ENCODE assay signal across 8 cellular contexts in genomic region chr21:31872072-31872451, GRCh38. TPM values are rescaled to one million over a fixed set of nuclear protein-coding genes. Genes with fewer than 3 reads are reported as not detected.
DNase-seq lines count a peak whose midpoint lies in the region; TF ChIP-seq lines count a peak whose summit lies in the region.

No MANE protein-coding gene starts in this region.

- in situ Hi-C loops in mammary epithelial cell (cut with MboI; ENCODE audit: low sequenced_read_pairs in 2 of 2): loop anchor here in 1 of 2 donors (25.0 kb wide), 1 partner anchor 390 kb away; no protein-coding TSS in a partner anchor

- H3K27me3 ChIP-seq in left ventricle myocardium inferior (ENCODE audit: low read depth) (peaks cover 84% of the 10 kb centered on the region), right atrium auricular region (no peaks in the 10 kb centered on the region), mammary epithelial cell (ENCODE audit: insufficient read depth, low read length) (peaks cover 32% of the 10 kb centered on the region), muscle layer of colon (ENCODE audit: control insufficient read depth in 1 of 2, insufficient read depth in 2 of 2, low read length in 2 of 2) (peaks cover 6 to 29% of the 10 kb centered on the region in 2 donors)

- BruUV-seq in mammary epithelial cell (replicated peaks; lab: Mats Ljungman, UMichigan): no TSS peak

- DNase-seq in left ventricle myocardium inferior (no peak), right atrium auricular region (ENCODE audit: low spot score) (no peak), mammary epithelial cell (no peak), UCSD-AML1 (lab: John Stamatoyannopoulos, UW; ENCODE audit: unreplicated experiment) (no peak), NCI-H2107 (lab: John Stamatoyannopoulos, UW) (no peak)
- DNase-seq in stimulated activated CD4-positive, alpha-beta T cell treated with anti-CD3 and anti-CD28 coated beads, Interleukin-2, amount 100 ng/mL, for 24 hours: no peak

- H3K9me3 ChIP-seq in left ventricle myocardium inferior (replicated peaks) (no peaks in the 10 kb centered on the region), right atrium auricular region (no peaks in the 10 kb centered on the region), mammary epithelial cell (replicated peaks; ENCODE audit: insufficient read depth, low read length) (no peaks in the 10 kb centered on the region), muscle layer of colon (ENCODE audit: low read length) (no peaks in the 10 kb centered on the region)

- H3K27ac ChIP-seq in left ventricle myocardium inferior (replicated peaks) (no peak overlapping the region), right atrium auricular region (no peak overlapping the region), mammary epithelial cell (ENCODE audit: insufficient read depth, low read depth, low read length) (no peak overlapping the region), muscle layer of colon (ENCODE audit: low read depth, low read length) (no peak overlapping the region), urinary bladder (ENCODE audit: low read depth) (no peak overlapping the region)

- H3K4me1 ChIP-seq in left ventricle myocardium inferior: peaks cover 23% of the 10 kb centered on the region
- peaks cover 0 to 28% of the 10 kb centered on the region in 2 donors for H3K4me1 ChIP-seq in right atrium auricular region
- peaks cover 11% of the 10 kb centered on the region for H3K4me1 ChIP-seq in mammary epithelial cell (ENCODE audit: insufficient read depth, low read length)
- no peaks in the 10 kb centered on the region for H3K4me1 ChIP-seq in muscle layer of colon (ENCODE audit: insufficient read depth, low read length)
- no peaks in the 10 kb centered on the region for H3K4me1 ChIP-seq in urinary bladder (ENCODE audit: insufficient read depth)

- H3K4me3 ChIP-seq in left ventricle myocardium inferior (peak overlapping the region; percentile 72), right atrium auricular region (peak overlapping the region in 1 of 2 donors; percentile 59), mammary epithelial cell (replicated peaks in 1 of 3; ENCODE audit: insufficient read depth in 1 of 3, low read depth in 2 of 3, low read length in 3 of 3) (no peak overlapping the region), muscle layer of colon (ENCODE audit: low read depth in 1 of 2, low read length in 2 of 2) (peak overlapping the region; percentile 56 to 74), urinary bladder (ENCODE audit: low read depth, low read length) (peak overlapping the region; percentile 82)

- no peaks in the 10 kb centered on the region for H3K79me2 ChIP-seq in mammary epithelial cell (ENCODE audit: insufficient read depth, low read length)

- no peak for TF ChIP-seq CTCF in left ventricle myocardium inferior (IDR thresholded peaks at IDR 0.05; ENCODE audit: borderline replicate concordance)
- TF ChIP-seq CTCF in right atrium auricular region (IDR thresholded peaks at IDR 0.05): no peak
- TF ChIP-seq CTCF in mammary epithelial cell (conservative IDR thresholded peaks at IDR 0.05 in 1 of 2, IDR thresholded peaks at IDR 0.05 in 1 of 2; ENCODE audit: extremely low read depth in 1 of 2, insufficient read depth in 1 of 2, low read depth in 1 of 2, low read length in 2 of 2): no peak

- peak overlapping the region; percentile 73 for H3K4me2 ChIP-seq in mammary epithelial cell (ENCODE audit: insufficient read depth, low read depth, low read length)

- intact Hi-C loops in left ventricle myocardium inferior (cut with micrococcal nuclease) (no loop called here), mammary epithelial cell (cut with micrococcal nuclease) (no loop called here)

- dilution Hi-C loops in mammary epithelial cell (cut with HindIII; ENCODE audit: low sequenced_read_pairs): no loop called here

- H3K36me3 ChIP-seq in left ventricle myocardium inferior (no peaks in the 10 kb centered on the region), right atrium auricular region (no peaks in the 10 kb centered on the region), mammary epithelial cell (ENCODE audit: insufficient read depth, low read length) (no peaks in the 10 kb centered on the region), muscle layer of colon (ENCODE audit: insufficient read depth, low read length) (no peaks in the 10 kb centered on the region), urinary bladder (ENCODE audit: insufficient read depth) (no peaks in the 10 kb centered on the region)

- H2AFZ ChIP-seq in mammary epithelial cell (ENCODE audit: low read depth, low read length): peak overlapping the region; percentile 9

- H3K9ac ChIP-seq in mammary epithelial cell (ENCODE audit: insufficient read depth, low read length) (no peak overlapping the region), muscle layer of colon (ENCODE audit: low read length) (no peak overlapping the region)

- H4K20me1 ChIP-seq in mammary epithelial cell (ENCODE audit: insufficient read depth, low read length): no peaks in the 10 kb centered on the region

- WGBS in mammary epithelial cell (ENCODE audit: low coverage, missing lambda C conversion rate): 9% methylated on average over 9 of the region's 12 CpGs
- WGBS in urinary bladder: 14% methylated on average over 12 of the region's 12 CpGs

- CTCF ChIA-PET in mammary epithelial cell (lab: Charles Lee; ENCODE audit: low non-redundant PET): no interaction called here

RNA-seq across cellular contexts. Expression of gene HUNK, which starts 0.8 kb away (rescaled TPM):
- total RNA-seq in left ventricle myocardium inferior (0.44 TPM), right atrium auricular region (1 to 10 TPM in 1 of 2 donors, under 1 TPM in 1; 0.20 to 2.0 TPM), mammary epithelial cell (under 1 TPM in 1 of 2 donors, not detected in 1; 0.17 TPM), urinary bladder (7.3 TPM)
- polyA plus RNA-seq in mammary epithelial cell (0.01 TPM), urinary bladder (2.8 TPM)
- polyA minus RNA-seq in mammary epithelial cell: not detected

Comparison
In these comparisons a context has a peak if more than half of its experiments do, and no peak if none do; other contexts are left out.
1. H3K4me3 ChIP-seq: peak in left ventricle myocardium inferior (single experiment), muscle layer of colon (2 of 2) and urinary bladder (single experiment); none in mammary epithelial cell (0 of 3).